ENCODE assay signal across 9 cellular contexts in genomic region chr12:3216726-3217682, GRCh38.
DNase-seq lines count a peak whose midpoint lies in the region; ATAC-seq and TF ChIP-seq lines count a peak whose summit lies in the region.
"Had no signal": no experiment of that assay in that cellular context is flagged by ENCODE, and none has a peak within 500 bp of the region (broad histone marks: within the 10 kb centered on the region; RNA-seq: fewer than 3 reads in every experiment).

No MANE protein-coding gene starts in this region.

- no peaks in the 10 kb centered on the region for H3K27me3 ChIP-seq in heart right ventricle
- H3K27me3 ChIP-seq in thoracic aorta (replicated peaks; ENCODE audit: insufficient read depth) = no peaks in the 10 kb centered on the region
- no peaks in the 10 kb centered on the region for H3K27me3 ChIP-seq in thyroid gland
- H3K27me3 ChIP-seq: neural progenitor cell had no signal

- TF ChIP-seq CTCF in HFFc6 (IDR thresholded peaks at IDR 0.05) = no peak
- no peak for TF ChIP-seq CTCF in astrocyte of the spinal cord (IDR thresholded peaks at IDR 0.05; ENCODE audit: low read depth, low read length)
- no peak for TF ChIP-seq CTCF in heart right ventricle (IDR thresholded peaks at IDR 0.05)
- TF ChIP-seq CTCF in thoracic aorta (IDR thresholded peaks at IDR 0.05) = no peak
- TF ChIP-seq CTCF in thyroid gland (IDR thresholded peaks at IDR 0.05) = no peak

- H3K4me3 ChIP-seq in astrocyte of the spinal cord (ENCODE audit: low read depth, low read length) (no peak overlapping the region), heart right ventricle (no peak overlapping the region), thoracic aorta (no peak overlapping the region), thyroid gland (replicated peaks in 1 of 3) (no peak overlapping the region)
- H3K4me3 ChIP-seq: neural progenitor cell had no signal

- in situ Hi-C loops in astrocyte of the spinal cord (cut with HindIII; ENCODE audit: low sequenced_read_pairs) = no loop called here

- H3K9me3 ChIP-seq in heart right ventricle (no peaks in the 10 kb centered on the region), thoracic aorta (no peaks in the 10 kb centered on the region), thyroid gland (no peaks in the 10 kb centered on the region)

- H3K4me1 Mint-ChIP-seq in HFFc6 (ENCODE audit: low read depth) = peaks cover 30% of the 10 kb centered on the region
- no peaks in the 10 kb centered on the region for H3K4me1 Mint-ChIP-seq in activated naive CD8-positive, alpha-beta T cell treated with anti-CD3 and anti-CD28 coated beads for 36 hours

- peak overlapping the region; percentile 85 for H3K27ac Mint-ChIP-seq in HFFc6
- no peak overlapping the region for H3K27ac Mint-ChIP-seq in activated naive CD8-positive, alpha-beta T cell treated with anti-CD3 and anti-CD28 coated beads for 36 hours
- H3K27ac Mint-ChIP-seq: neural progenitor cell had no signal

- ATAC-seq in heart right ventricle = peak in 7 of 8 donors; percentile 23 to 70 (median 40)
- ATAC-seq in thoracic aorta (ENCODE audit: insufficient number of reproducible peaks, low FRiP score, low read depth) = peak; percentile 70

- TF ChIP-seq POLR2A in thyroid gland (IDR thresholded peaks at IDR 0.05) = no peak

- intact Hi-C loops in heart right ventricle (cut with DNase I) = no loop called here
- intact Hi-C loops in thyroid gland (cut with DNase I) = no loop called here

- H3K27me3 Mint-ChIP-seq in HFFc6 (ENCODE audit: insufficient read depth) = peaks cover 1% of the 10 kb centered on the region; the same call in 1 of the 2 replicates
- H3K27me3 Mint-ChIP-seq in activated naive CD8-positive, alpha-beta T cell treated with anti-CD3 and anti-CD28 coated beads for 36 hours = no peaks in the 10 kb centered on the region

- H3K9me3 Mint-ChIP-seq in HFFc6 = no peaks in the 10 kb centered on the region
- H3K9me3 Mint-ChIP-seq in activated naive CD8-positive, alpha-beta T cell treated with anti-CD3 and anti-CD28 coated beads for 36 hours = no peaks in the 10 kb centered on the region
- H3K9me3 Mint-ChIP-seq: neural progenitor cell had no signal

- H3K36me3 ChIP-seq in heart right ventricle (peaks cover 0 to 24% (median 0%) of the 10 kb centered on the region in 9 donors), thoracic aorta (no peaks in the 10 kb centered on the region), thyroid gland (no peaks in the 10 kb centered on the region)
- H3K36me3 ChIP-seq: neural progenitor cell had no signal

- peak overlapping the region; percentile 54 to 95 (median 87) for H3K27ac ChIP-seq in heart right ventricle
- H3K27ac ChIP-seq in thoracic aorta = peak overlapping the region; percentile 96
- no peak overlapping the region for H3K27ac ChIP-seq in thyroid gland
- H3K27ac ChIP-seq: neural progenitor cell had no signal

- 44 to 49% methylated on average over 12 of the region's 12 CpGs for WGBS in heart right ventricle, 2 donors
- 85 to 90% methylated on average over 12 of the region's 12 CpGs for WGBS in thyroid gland, 2 donors

- peaks cover 44 to 100% (median 95%) of the 10 kb centered on the region in 9 donors for H3K4me1 ChIP-seq in heart right ventricle
- peaks cover 21 to 46% of the 10 kb centered on the region in 2 donors for H3K4me1 ChIP-seq in thoracic aorta (ENCODE audit: control insufficient read depth in 1 of 2, low read depth in 2 of 2)
- peaks cover 19 to 33% of the 10 kb centered on the region in 2 donors for H3K4me1 ChIP-seq in thyroid gland

- 0 out of 2 replicates have a peak overlapping the region, but pooled peaks have one; percentile 1 for H3K4me3 Mint-ChIP-seq in HFFc6
- no peak overlapping the region for H3K4me3 Mint-ChIP-seq in activated naive CD8-positive, alpha-beta T cell treated with anti-CD3 and anti-CD28 coated beads for 36 hours

- H3K36me3 Mint-ChIP-seq in HFFc6 (ENCODE audit: low read depth) = no peaks in the 10 kb centered on the region
- no peaks in the 10 kb centered on the region for H3K36me3 Mint-ChIP-seq in activated naive CD8-positive, alpha-beta T cell treated with anti-CD3 and anti-CD28 coated beads for 36 hours
- H3K36me3 Mint-ChIP-seq: neural progenitor cell had no signal

- DNase-seq in HFFc6 (peak; percentile 70), astrocyte of the spinal cord (ENCODE audit: low read depth, low spot score) (peak; percentile 78), heart right ventricle (peak in 1 of 2 donors; percentile 45), thoracic aorta (ENCODE audit: low spot score) (peak; percentile 59), thyroid gland (no peak), NCI-H748 (lab: John Stamatoyannopoulos, UW; ENCODE audit: unreplicated experiment) (no peak)
- no peak for DNase-seq in activated CD4-positive, alpha-beta T cell treated with anti-CD3 and anti-CD28 coated beads, Interleukin-2, amount 50 U/mL, for 1 hour
- DNase-seq in activated naive CD8-positive, alpha-beta T cell treated with anti-CD3 and anti-CD28 coated beads for 36 hours = no peak

Comparison
In these comparisons a context has a peak if more than half of its experiments do, and no peak if none do; other contexts are left out.
1. DNase-seq: peak in HFFc6 (single experiment), astrocyte of the spinal cord (single experiment) and thoracic aorta (single experiment); none in activated CD4-positive, alpha-beta T cell treated with anti-CD3 and anti-CD28 coated beads, Interleukin-2, amount 50 U/mL, for 1 hour (single experiment), activated naive CD8-positive, alpha-beta T cell treated with anti-CD3 and anti-CD28 coated beads for 36 hours (single experiment), thyroid gland (0 of 2) and NCI-H748 (single experiment).
2. H3K27ac ChIP-seq: peak in heart right ventricle (10 of 10) and thoracic aorta (2 of 2); none in thyroid gland (0 of 3).